ENCODE assay signal across 30 cellular contexts in genomic region chr5:178492278-178492677, GRCh38.
"Had no signal": no experiment of that assay in that cellular context is flagged by ENCODE, and none has a peak within 500 bp of the region (broad histone marks: within the 10 kb centered on the region; RNA-seq: fewer than 3 reads in every experiment).

No MANE protein-coding gene starts in this region.

- H3K36me3 ChIP-seq: ovary, right lobe of liver, spleen, stomach, thoracic aorta, thyroid gland, tibial nerve, upper lobe of left lung, vagina had no signal

- H3K4me3 ChIP-seq: ovary, psoas muscle, right lobe of liver, skin epidermis, smooth muscle cell, spleen, stomach, thoracic aorta, thyroid gland, tibial nerve, upper lobe of left lung, vagina had no signal

- H3K79me2 ChIP-seq: parathyroid adenoma had no signal

- DNase-seq: naive thymus-derived CD8-positive, alpha-beta T cell; nephron progenitor cell; occipital lobe; ovary; posterior cingulate gyrus; psoas muscle; right cardiac atrium; spleen; stimulated activated CD4-positive, alpha-beta T cell treated with anti-CD3 and anti-CD28 coated beads, Interleukin-12 subunit alpha, Interleukin-12 subunit beta, amount 100 ng/mL, for 4 hours; stimulated activated CD4-positive, alpha-beta T cell treated with anti-CD3 and anti-CD28 coated beads, Interleukin-2, amount 100 ng/mL, for 24 hours; stimulated activated CD4-positive, alpha-beta T cell treated with anti-CD3 and anti-CD28 coated beads, Interleukin-2, amount 100 ng/mL, for 48 hours; stimulated activated CD4-positive, alpha-beta T cell treated with anti-CD3 and anti-CD28 coated beads, Interleukin-4, amount 100 ng/mL, for 24 hours; stimulated activated naive B cell treated with anti-CD40 and anti-IgM and Interleukin-4, amounts not matched to agents 10 μg/mL and 1 μg/mL and 100 μg/mL, for 72 hours; stimulated activated naive CD4-positive, alpha-beta T cell treated with Interleukin-2 at 50 U/mL for 16 hours; stomach; thyroid gland; trophoblast cell; upper lobe of left lung had no signal

- H3K9ac ChIP-seq: parathyroid adenoma had no signal

- H3K36me3 Mint-ChIP-seq: natural killer cell treated with Interleukin-12 subunit alpha and Interleukin-12 subunit beta and Interleukin-15 and Interleukin-18, amount 100 ng/mL, for 72 hours; stimulated activated effector memory CD8-positive, alpha-beta T cell treated with anti-CD3 and anti-CD28 coated beads, Interleukin-12 subunit alpha, Interleukin-12 subunit beta, amount 100 ng/mL, for 72 hours; stimulated activated naive B cell treated with anti-CD40 and anti-IgM and Interleukin-4, amounts not matched to agents 10 μg/mL and 1 μg/mL and 100 μg/mL, for 72 hours had no signal

- H3K4me1 Mint-ChIP-seq: naive thymus-derived CD8-positive, alpha-beta T cell; stimulated activated effector memory CD8-positive, alpha-beta T cell treated with anti-CD3 and anti-CD28 coated beads, Interleukin-12 subunit alpha, Interleukin-12 subunit beta, amount 100 ng/mL, for 72 hours; stimulated activated naive B cell treated with anti-CD40 and anti-IgM and Interleukin-4, amounts not matched to agents 10 μg/mL and 1 μg/mL and 100 μg/mL, for 72 hours had no signal

- H3K27ac ChIP-seq: ovary, parathyroid adenoma, psoas muscle, right lobe of liver, skin epidermis, spleen, stomach, thoracic aorta, thyroid gland, tibial nerve, upper lobe of left lung, vagina had no signal

- H3K27ac Mint-ChIP-seq: natural killer cell treated with Interleukin-12 subunit alpha and Interleukin-12 subunit beta and Interleukin-15 and Interleukin-18, amount 100 ng/mL, for 72 hours; nephron progenitor cell; progenitor cell of endocrine pancreas; stimulated activated effector memory CD8-positive, alpha-beta T cell treated with anti-CD3 and anti-CD28 coated beads, Interleukin-12 subunit alpha, Interleukin-12 subunit beta, amount 100 ng/mL, for 72 hours; stimulated activated naive B cell treated with anti-CD40 and anti-IgM and Interleukin-4, amounts not matched to agents 10 μg/mL and 1 μg/mL and 100 μg/mL, for 72 hours; stimulated activated naive CD8-positive, alpha-beta T cell treated with anti-CD3 and anti-CD28 coated beads, Interleukin-15, Interleukin-2, amounts not matched to agents 100 ng/mL and 50 ng/mL, for 24 hours had no signal

- H2AFZ ChIP-seq: parathyroid adenoma had no signal

- H3K4me1 ChIP-seq: parathyroid adenoma, psoas muscle, right lobe of liver, stomach, tibial nerve, upper lobe of left lung, vagina had no signal

- H3K4me2 ChIP-seq: smooth muscle cell had no signal

- H3K9me3 ChIP-seq: ovary, psoas muscle, right lobe of liver, thoracic aorta, thyroid gland, upper lobe of left lung, vagina had no signal

- H3K4me3 Mint-ChIP-seq: naive thymus-derived CD8-positive, alpha-beta T cell; natural killer cell treated with Interleukin-12 subunit alpha and Interleukin-12 subunit beta and Interleukin-15 and Interleukin-18, amount 100 ng/mL, for 72 hours; nephron progenitor cell; neural crest cell; stimulated activated effector memory CD8-positive, alpha-beta T cell treated with anti-CD3 and anti-CD28 coated beads, Interleukin-12 subunit alpha, Interleukin-12 subunit beta, amount 100 ng/mL, for 72 hours; stimulated activated naive B cell treated with anti-CD40 and anti-IgM and Interleukin-4, amounts not matched to agents 10 μg/mL and 1 μg/mL and 100 μg/mL, for 72 hours; stimulated activated naive CD8-positive, alpha-beta T cell treated with anti-CD3 and anti-CD28 coated beads, Interleukin-15, Interleukin-2, amounts not matched to agents 100 ng/mL and 50 ng/mL, for 24 hours had no signal

- H3K9me3 Mint-ChIP-seq: natural killer cell treated with Interleukin-12 subunit alpha and Interleukin-12 subunit beta and Interleukin-15 and Interleukin-18, amount 100 ng/mL, for 72 hours; stimulated activated effector memory CD8-positive, alpha-beta T cell treated with anti-CD3 and anti-CD28 coated beads, Interleukin-12 subunit alpha, Interleukin-12 subunit beta, amount 100 ng/mL, for 72 hours; stimulated activated naive B cell treated with anti-CD40 and anti-IgM and Interleukin-4, amounts not matched to agents 10 μg/mL and 1 μg/mL and 100 μg/mL, for 72 hours; stimulated activated naive CD8-positive, alpha-beta T cell treated with anti-CD3 and anti-CD28 coated beads, Interleukin-15, Interleukin-2, amounts not matched to agents 100 ng/mL and 50 ng/mL, for 24 hours had no signal

- H3K27me3 ChIP-seq: ovary, right lobe of liver, thyroid gland, tibial nerve, upper lobe of left lung, vagina had no signal
